In genomic region chr3:139416275-139416674, GRCh38 we compare ENCODE assay signal across 11 cellular contexts.
"Had no signal": no experiment of that assay in that cellular context is flagged by ENCODE, and none has a peak within 500 bp of the region (broad histone marks: within the 10 kb centered on the region; RNA-seq: fewer than 3 reads in every experiment).

No MANE protein-coding gene starts in this region.

- H3K9ac ChIP-seq: GM23248 had no signal

- H3K27ac Mint-ChIP-seq: GM23338, H9, HFFc6 had no signal

- H3K4me1 Mint-ChIP-seq: GM23338 had no signal

- H3K4me3 ChIP-seq: GM23248, GM23338, HAP-1 had no signal

- ATAC-seq: GM23338, HCT116 had no signal

- DNase-seq: GM23248, GOT3, H7, H9, HCEC 1CT, HFFc6 had no signal

- H3K4me2 ChIP-seq: GM23338 had no signal

- H3K36me3 ChIP-seq: HAP-1 had no signal

- H2AFZ ChIP-seq: GM23248, GM23338 had no signal

- H3K27ac ChIP-seq: GM23248 had no signal

- H3K4me3 Mint-ChIP-seq: GM23338, H9, HFFc6 had no signal

- H3K4me1 ChIP-seq: HAP-1 had no signal

- FAIRE-seq: H1, H54 had no signal
